ENCODE assay signal across 23 cellular contexts in the genomic region with DNA sequence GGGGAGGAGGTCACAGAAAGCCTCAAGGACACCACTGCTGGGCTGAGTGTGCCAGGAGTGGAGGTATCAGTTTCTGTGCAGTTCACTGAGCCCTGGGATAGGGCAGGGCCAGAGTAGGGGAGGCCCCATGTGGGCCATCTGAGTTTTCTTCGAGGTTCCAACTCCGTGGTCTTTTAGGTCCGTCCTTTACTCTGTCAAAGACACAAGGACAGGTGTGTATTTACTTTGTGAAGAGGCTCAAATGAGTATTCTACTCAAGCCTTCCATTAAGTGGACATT. TPM values are rescaled to one million over a fixed set of nuclear protein-coding genes. Genes with fewer than 3 reads are reported as not detected.
DNase-seq lines count a peak whose midpoint lies in the region; ATAC-seq and TF ChIP-seq lines count a peak whose summit lies in the region.
"Had no signal": no experiment of that assay in that cellular context is flagged by ENCODE, and none has a peak within 500 bp of the region (broad histone marks: within the 10 kb centered on the region; RNA-seq: fewer than 3 reads in every experiment).

No MANE protein-coding gene starts in this region.

- no peaks in the 10 kb centered on the region for H3K9me3 Mint-ChIP-seq in activated CD8-positive, alpha-beta memory T cell treated with anti-CD3 and anti-CD28 coated beads, Interleukin-2, amount 10 ng/mL, durations not matched to agents 7 days and 5 days (ENCODE audit: low read depth)
- no peaks in the 10 kb centered on the region for H3K9me3 Mint-ChIP-seq in osteocyte (ENCODE audit: unreplicated experiment)
- H3K9me3 Mint-ChIP-seq: CD8-positive, alpha-beta memory T cell had no signal

- ATAC-seq in activated CD8-positive, alpha-beta memory T cell treated with anti-CD3 and anti-CD28 coated beads, Interleukin-2, amount 10 ng/mL, durations not matched to agents 7 days and 5 days: no peak
- ATAC-seq in sciatic nerve: no peak
- ATAC-seq: GM12878, GM23338 had no signal

- TF ChIP-seq POLR2A in uterus (IDR thresholded peaks at IDR 0.05): no peak

- H3K79me2 ChIP-seq in MM.1S (ENCODE audit: low read length): no peaks in the 10 kb centered on the region

- H3F3A ChIP-seq in MM.1S (ENCODE audit: insufficient read depth, low read length): no peaks in the 10 kb centered on the region

- no peak overlapping the region for H3K9ac ChIP-seq in MM.1S (ENCODE audit: low read length)

- H3K4me1 Mint-ChIP-seq in activated CD8-positive, alpha-beta memory T cell treated with anti-CD3 and anti-CD28 coated beads, Interleukin-2, amount 10 ng/mL, durations not matched to agents 7 days and 5 days: no peaks in the 10 kb centered on the region
- H3K4me1 Mint-ChIP-seq in osteocyte (ENCODE audit: unreplicated experiment): peaks cover 2% of the 10 kb centered on the region
- H3K4me1 Mint-ChIP-seq: B cell; CD4-positive, CD25-positive, alpha-beta regulatory T cell; CD8-positive, alpha-beta memory T cell; GM23338 had no signal

- H3K27ac Mint-ChIP-seq in activated CD8-positive, alpha-beta memory T cell treated with anti-CD3 and anti-CD28 coated beads, Interleukin-2, amount 10 ng/mL, durations not matched to agents 7 days and 5 days: no peak overlapping the region
- H3K27ac Mint-ChIP-seq in osteocyte (ENCODE audit: unreplicated experiment): no peak overlapping the region
- H3K27ac Mint-ChIP-seq: B cell; CD4-positive, CD25-positive, alpha-beta regulatory T cell; CD8-positive, alpha-beta memory T cell; GM23338 had no signal

- no peaks in the 10 kb centered on the region for H3K36me3 Mint-ChIP-seq in activated CD8-positive, alpha-beta memory T cell treated with anti-CD3 and anti-CD28 coated beads, Interleukin-2, amount 10 ng/mL, durations not matched to agents 7 days and 5 days
- H3K36me3 Mint-ChIP-seq in osteocyte (ENCODE audit: unreplicated experiment): peaks cover 35% of the 10 kb centered on the region
- H3K36me3 Mint-ChIP-seq: CD4-positive, CD25-positive, alpha-beta regulatory T cell; CD8-positive, alpha-beta memory T cell had no signal

- peak overlapping the region; percentile 18; the same call in 1 of the 2 replicates for H3K27ac ChIP-seq in 22Rv1
- no peak overlapping the region for H3K27ac ChIP-seq in MM.1S (ENCODE audit: low read length)
- H3K27ac ChIP-seq in uterus: no peak overlapping the region
- H3K27ac ChIP-seq: HL-60 had no signal

- peak overlapping the region; percentile 23; the same call in 1 of the 2 replicates for H2AFZ ChIP-seq in MM.1S (ENCODE audit: low read length)
- H2AFZ ChIP-seq: GM23338 had no signal

- TF ChIP-seq CTCF in 22Rv1 (IDR thresholded peaks at IDR 0.05): no peak
- TF ChIP-seq CTCF in MM.1S (IDR thresholded peaks at IDR 0.05; ENCODE audit: low read length): no peak
- no peak for TF ChIP-seq CTCF in osteocyte (IDR thresholded peaks at IDR 0.05)
- TF ChIP-seq CTCF in uterus (IDR thresholded peaks at IDR 0.05): no peak

- H3K9me3 ChIP-seq in MM.1S (replicated peaks; ENCODE audit: insufficient read depth, low read length) (no peaks in the 10 kb centered on the region), uterus (no peaks in the 10 kb centered on the region)

- H3K9me2 ChIP-seq in MM.1S (replicated peaks; ENCODE audit: insufficient read depth, low read length): no peaks in the 10 kb centered on the region

- H3K27me3 Mint-ChIP-seq in activated CD8-positive, alpha-beta memory T cell treated with anti-CD3 and anti-CD28 coated beads, Interleukin-2, amount 10 ng/mL, durations not matched to agents 7 days and 5 days: peaks cover 8% of the 10 kb centered on the region
- no peaks in the 10 kb centered on the region for H3K27me3 Mint-ChIP-seq in osteocyte (ENCODE audit: unreplicated experiment)
- H3K27me3 Mint-ChIP-seq: B cell had no signal

- H3K36me3 ChIP-seq in MM.1S (replicated peaks; ENCODE audit: insufficient read depth, low read length) (no peaks in the 10 kb centered on the region), uterus (no peaks in the 10 kb centered on the region)

- H3K4me3 ChIP-seq in MM.1S (ENCODE audit: low read length): no peak overlapping the region
- no peak overlapping the region for H3K4me3 ChIP-seq in uterus
- H3K4me3 ChIP-seq: GM12878, GM23338 had no signal

- no peaks in the 10 kb centered on the region for H4K20me1 ChIP-seq in MM.1S (ENCODE audit: insufficient read depth, low read length)

- H3K4me2 ChIP-seq in MM.1S (ENCODE audit: low read depth, low read length): no peak overlapping the region; the same call in 1 of the 2 replicates
- H3K4me2 ChIP-seq: GM23338 had no signal

- H3K27me3 ChIP-seq in MM.1S (replicated peaks; ENCODE audit: insufficient read depth, low read length) (no peaks in the 10 kb centered on the region), uterus (no peaks in the 10 kb centered on the region)

- H3K4me1 ChIP-seq in MM.1S (ENCODE audit: low read length): no peaks in the 10 kb centered on the region
- no peaks in the 10 kb centered on the region for H3K4me1 ChIP-seq in uterus

- intact Hi-C loops in sciatic nerve (cut with DNase I) (no loop called here), uterus (cut with DNase I; ENCODE audit: low total_unique reads) (no loop called here)

- CTCF ChIA-PET in activated CD8-positive, alpha-beta memory T cell treated with anti-CD3 and anti-CD28 coated beads, Interleukin-2, amount 10 ng/mL, durations not matched to agents 7 days and 5 days (lab: Charles Lee): interaction anchor here (0.9 kb wide), 1 partner anchor 33 kb away, joined by 3 read pairs; no protein-coding TSS in a partner anchor

- H3K4me3 Mint-ChIP-seq in activated CD8-positive, alpha-beta memory T cell treated with anti-CD3 and anti-CD28 coated beads, Interleukin-2, amount 10 ng/mL, durations not matched to agents 7 days and 5 days: no peak overlapping the region
- H3K4me3 Mint-ChIP-seq in osteocyte (ENCODE audit: unreplicated experiment): no peak overlapping the region
- H3K4me3 Mint-ChIP-seq: B cell; CD4-positive, CD25-positive, alpha-beta regulatory T cell; CD8-positive, alpha-beta memory T cell; GM23338 had no signal

- peak; percentile 40 for DNase-seq in activated CD8-positive, alpha-beta memory T cell treated with anti-CD3 and anti-CD28 coated beads for 24 hours
- no peak for DNase-seq in activated CD8-positive, alpha-beta memory T cell treated with anti-CD3 and anti-CD28 coated beads, Interleukin-2, amount 10 ng/mL, durations not matched to agents 7 days and 5 days
- DNase-seq in MM.1S (peak; percentile 26), osteocyte (ENCODE audit: extremely low spot score, unreplicated experiment) (peak; percentile 56), sciatic nerve (ENCODE audit: low spot score) (no peak), uterus (no peak)
- no peak for DNase-seq in stimulated activated CD4-positive, alpha-beta T cell treated with anti-CD3 and anti-CD28 coated beads, Interleukin-4, amount 100 ng/mL, for 4 hours
- DNase-seq: 8988T; C1 segment of cervical spinal cord; CD4-positive, CD25-positive, alpha-beta regulatory T cell; CD8-positive, alpha-beta memory T cell; COR-L47; DMS 273 treated with DMSO at 0.1 percent for 48 hours; DMS53; DND-41; EL; HCEC 1CT; IMR-90 had no signal

RNA-seq across cellular contexts. Expression of gene USP22, which starts 59.5 kb away (rescaled TPM):
- 100 to 1,000 TPM; 120 to 180 TPM for total RNA-seq in activated CD8-positive, alpha-beta memory T cell treated with anti-CD3 and anti-CD28 coated beads, Interleukin-2, amount 10 ng/mL, durations not matched to agents 7 days and 5 days
- total RNA-seq in osteocyte (257 and 260 TPM in 2 replicates), sciatic nerve (186 TPM), uterus (100 to 1,000 TPM; 110 to 299 (median 189) TPM)

Comparison
In these comparisons a context has a peak if more than half of its experiments do, and no peak if none do; other contexts are left out.
1. DNase-seq: peak in activated CD8-positive, alpha-beta memory T cell treated with anti-CD3 and anti-CD28 coated beads for 24 hours (single experiment), MM.1S (single experiment) and osteocyte (single experiment); none in activated CD8-positive, alpha-beta memory T cell treated with anti-CD3 and anti-CD28 coated beads, Interleukin-2, amount 10 ng/mL, durations not matched to agents 7 days and 5 days (single experiment), stimulated activated CD4-positive, alpha-beta T cell treated with anti-CD3 and anti-CD28 coated beads, Interleukin-4, amount 100 ng/mL, for 4 hours (0 of 2), sciatic nerve (single experiment) and uterus (0 of 2).